Comparison of ENCODE assay signal across 15 cellular contexts in genomic region chr11:44311339-44312261, GRCh38. TPM values are rescaled to one million over a fixed set of nuclear protein-coding genes. Genes with fewer than 3 reads are reported as not detected.
DNase-seq lines count a peak whose midpoint lies in the region; ATAC-seq and TF ChIP-seq lines count a peak whose summit lies in the region.
"Had no signal": no experiment of that assay in that cellular context is flagged by ENCODE, and none has a peak within 500 bp of the region (broad histone marks: within the 10 kb centered on the region; RNA-seq: fewer than 3 reads in every experiment).

No MANE protein-coding gene starts in this region.

- peak overlapping the region; percentile 65; the same call in 2 of the 3 replicates for H3K4me3 Mint-ChIP-seq in GM23338
- peak overlapping the region; percentile 60 for H3K4me3 Mint-ChIP-seq in WTC11

- H3K4me1 Mint-ChIP-seq in GM23338 = peaks cover 39% of the 10 kb centered on the region
- peaks cover 52% of the 10 kb centered on the region for H3K4me1 Mint-ChIP-seq in WTC11

- H3K27ac Mint-ChIP-seq in GM23338 (no peak overlapping the region), WTC11 (no peak overlapping the region)
- H3K27ac Mint-ChIP-seq: CD8-positive, alpha-beta memory T cell had no signal

- DNase-seq in GM23338 (ENCODE audit: low spot score) (no peak), WTC11 (ENCODE audit: low spot score) (no peak), osteoblast (ENCODE audit: insufficient read length, low spot score, missing footprints) (peak; percentile 74), A673 (ENCODE audit: low spot score) (no peak), T-helper 2 cell (no peak)
- DNase-seq: CD8-positive, alpha-beta memory T cell; HCEC 1CT; NCI-H1436; NCI-H2029 treated with DMSO at 0.1 percent for 48 hours; NCI-H510A treated with DMSO at 0.1 percent for 48 hours; Right ventricle myocardium superior had no signal

- H3K9me3 ChIP-seq in iPS-15b (ENCODE audit: control insufficient read depth, insufficient read depth, low read length) (no peaks in the 10 kb centered on the region), osteoblast (ENCODE audit: low read depth, low read length) (no peaks in the 10 kb centered on the region), A673 (ENCODE audit: low read depth, low read length, poor library complexity, severe bottlenecking) (no peaks in the 10 kb centered on the region)
- H3K9me3 ChIP-seq: Peyer's patch had no signal

- no peaks in the 10 kb centered on the region for H3K79me2 ChIP-seq in GM23338 (replicated peaks; ENCODE audit: insufficient read depth)
- H3K79me2 ChIP-seq in osteoblast (ENCODE audit: insufficient read depth, low read length) = no peaks in the 10 kb centered on the region

- H3K27me3 Mint-ChIP-seq in GM23338 (ENCODE audit: insufficient read depth, low read depth, poor library complexity) = peaks cover 100% of the 10 kb centered on the region
- peaks cover 100% of the 10 kb centered on the region for H3K27me3 Mint-ChIP-seq in WTC11 (ENCODE audit: low read depth)

- H3K9ac ChIP-seq in iPS-15b (ENCODE audit: low read depth, low read length) = no peak overlapping the region
- H3K9ac ChIP-seq: BLaER1 had no signal

- no peaks in the 10 kb centered on the region for H3K36me3 ChIP-seq in GM23338 (ENCODE audit: insufficient read depth)
- H3K36me3 ChIP-seq in iPS-15b (ENCODE audit: control insufficient read depth, insufficient read depth, low read length) = no peaks in the 10 kb centered on the region
- no peaks in the 10 kb centered on the region for H3K36me3 ChIP-seq in osteoblast (ENCODE audit: insufficient read depth, low read length)
- peaks cover 12% of the 10 kb centered on the region for H3K36me3 ChIP-seq in A673 (ENCODE audit: insufficient read depth, low read length, poor library complexity, severe bottlenecking)
- H3K36me3 ChIP-seq: BLaER1, Peyer's patch had no signal

- CTCF ChIA-PET in WTC11 (lab: Charles Lee) = interaction anchor here (1.0 kb wide), 2 partner anchors 25 kb away, joined by 3 read pairs; no protein-coding TSS in a partner anchor
- CTCF ChIA-PET in A673 (lab: Charles Lee) = no interaction called here

- peaks cover 3% of the 10 kb centered on the region; the same call in 2 of the 3 replicates for H3K9me3 Mint-ChIP-seq in GM23338
- H3K9me3 Mint-ChIP-seq in WTC11 = no peaks in the 10 kb centered on the region

- peaks cover 13% of the 10 kb centered on the region for H3F3A ChIP-seq in GM23338 (replicated peaks; ENCODE audit: low read depth)

- intact Hi-C loops in A673 (cut with micrococcal nuclease; ENCODE audit: unreplicated experiment) = no loop called here

- peak overlapping the region; percentile 55; the same call in 1 of the 2 replicates for H3K4me3 ChIP-seq in GM23338
- H3K4me3 ChIP-seq in iPS-15b (ENCODE audit: low read depth, low read length) = peak overlapping the region; percentile 22
- H3K4me3 ChIP-seq in osteoblast (ENCODE audit: insufficient read depth, low read length) = no peak overlapping the region
- H3K4me3 ChIP-seq in A673 (ENCODE audit: low read depth, low read length, poor library complexity, severe bottlenecking) = no peak overlapping the region
- H3K4me3 ChIP-seq: BLaER1, Peyer's patch had no signal

- peaks cover 31% of the 10 kb centered on the region for H4K20me1 ChIP-seq in GM23338 (replicated peaks; ENCODE audit: insufficient read depth)
- no peaks in the 10 kb centered on the region for H4K20me1 ChIP-seq in osteoblast (ENCODE audit: insufficient read depth, low read length)

- TF ChIP-seq CTCF in GM23338 (conservative IDR thresholded peaks at IDR 0.05; ENCODE audit: low read depth in 2 of 2) (no peak), WTC11 (IDR thresholded peaks at IDR 0.05) (no peak), osteoblast (IDR thresholded peaks at IDR 0.05; ENCODE audit: extremely low read depth, low read depth, low read length) (no peak), A673 (conservative IDR thresholded peaks at IDR 0.05; ENCODE audit: low read depth, low read length) (no peak)

- H3K27me3 ChIP-seq in GM23338 (ENCODE audit: insufficient read depth) (peaks cover 100% of the 10 kb centered on the region), iPS-15b (ENCODE audit: control insufficient read depth, insufficient read depth, low read length) (peaks cover 98% of the 10 kb centered on the region), osteoblast (ENCODE audit: insufficient read depth, low read length) (peaks cover 91% of the 10 kb centered on the region), A673 (replicated peaks; ENCODE audit: insufficient read depth, low read depth, low read length, poor library complexity) (no peaks in the 10 kb centered on the region)

- POLR2A ChIA-PET in WTC11 (lab: Charles Lee) (interaction anchor here (0.9 kb wide), 1 partner anchor 207 kb away, joined by 3 read pairs; no protein-coding TSS in a partner anchor), A673 (lab: Charles Lee; ENCODE audit: low non-redundant PET) (no interaction called here)

- no peaks in the 10 kb centered on the region for H3K9me2 ChIP-seq in GM23338 (ENCODE audit: insufficient read depth)

- H3K4me1 ChIP-seq in GM23338 (ENCODE audit: insufficient read depth) (peaks cover 41% of the 10 kb centered on the region), iPS-15b (ENCODE audit: control insufficient read depth, insufficient read depth, low read length) (no peaks in the 10 kb centered on the region), osteoblast (ENCODE audit: insufficient read depth, low read length) (peaks cover 9% of the 10 kb centered on the region), A673 (ENCODE audit: insufficient read depth, low read length, poor library complexity, severe bottlenecking) (peaks cover 42% of the 10 kb centered on the region)

- H3K27ac ChIP-seq in GM23338 (ENCODE audit: low read depth) (no peak overlapping the region), osteoblast (ENCODE audit: low read depth, low read length) (no peak overlapping the region), A673 (ENCODE audit: low read depth, low read length, poor library complexity, severe bottlenecking) (no peak overlapping the region)
- H3K27ac ChIP-seq: BLaER1, Peyer's patch had no signal

- ATAC-seq in GM23338 (no peak), WTC11 (no peak), GM18907 (IDR thresholded peaks at IDR 0.05; ENCODE audit: unreplicated experiment) (no peak)

- H3K36me3 Mint-ChIP-seq in GM23338 (ENCODE audit: low read depth) (no peaks in the 10 kb centered on the region; the same call in 2 of the 3 replicates), WTC11 (peaks cover 4% of the 10 kb centered on the region)
- H3K36me3 Mint-ChIP-seq: CD8-positive, alpha-beta memory T cell had no signal

- H2AFZ ChIP-seq in GM23338 (no peak overlapping the region), osteoblast (ENCODE audit: low read length) (no peak overlapping the region)

- BruUV-seq in A673 (replicated peaks; lab: Mats Ljungman, UMichigan) = no TSS peak

- H3K4me2 ChIP-seq in GM23338 = peak overlapping the region; percentile 79; the same call in 1 of the 2 replicates
- no peak overlapping the region for H3K4me2 ChIP-seq in osteoblast (ENCODE audit: insufficient read depth, low read length)
- H3K4me2 ChIP-seq: BLaER1 had no signal

TF ChIP-seq in GM23338, 12 proteins besides CTCF, POLR2A, EP300 and RAD21 (continues in another document):
- no peak for TF ChIP-seq ZNF331 (CRISPR knock-in tag; IDR thresholded peaks at IDR 0.05; ENCODE audit: low read depth)
- TF ChIP-seq ZNF114 (CRISPR knock-in tag; IDR thresholded peaks at IDR 0.05) = no peak
- no peak for TF ChIP-seq STAT1 (IDR thresholded peaks at IDR 0.05; ENCODE audit: unreplicated experiment)
- TF ChIP-seq EZH2phosphoT487 (IDR thresholded peaks at IDR 0.05; ENCODE audit: unreplicated experiment) = peak; percentile 62
- TF ChIP-seq EZH2 (IDR thresholded peaks at IDR 0.05; ENCODE audit: low read depth, unreplicated experiment) = peak; percentile 88

TF ChIP-seq in WTC11, 78 proteins besides CTCF, POLR2A, EP300 and RAD21:
- peak; percentile 71; the same call in 1 of the 2 replicates for TF ChIP-seq GTF2I (CRISPR knock-in tag; conservative IDR thresholded peaks at IDR 0.05)
- TF ChIP-seq, protein P1, sequence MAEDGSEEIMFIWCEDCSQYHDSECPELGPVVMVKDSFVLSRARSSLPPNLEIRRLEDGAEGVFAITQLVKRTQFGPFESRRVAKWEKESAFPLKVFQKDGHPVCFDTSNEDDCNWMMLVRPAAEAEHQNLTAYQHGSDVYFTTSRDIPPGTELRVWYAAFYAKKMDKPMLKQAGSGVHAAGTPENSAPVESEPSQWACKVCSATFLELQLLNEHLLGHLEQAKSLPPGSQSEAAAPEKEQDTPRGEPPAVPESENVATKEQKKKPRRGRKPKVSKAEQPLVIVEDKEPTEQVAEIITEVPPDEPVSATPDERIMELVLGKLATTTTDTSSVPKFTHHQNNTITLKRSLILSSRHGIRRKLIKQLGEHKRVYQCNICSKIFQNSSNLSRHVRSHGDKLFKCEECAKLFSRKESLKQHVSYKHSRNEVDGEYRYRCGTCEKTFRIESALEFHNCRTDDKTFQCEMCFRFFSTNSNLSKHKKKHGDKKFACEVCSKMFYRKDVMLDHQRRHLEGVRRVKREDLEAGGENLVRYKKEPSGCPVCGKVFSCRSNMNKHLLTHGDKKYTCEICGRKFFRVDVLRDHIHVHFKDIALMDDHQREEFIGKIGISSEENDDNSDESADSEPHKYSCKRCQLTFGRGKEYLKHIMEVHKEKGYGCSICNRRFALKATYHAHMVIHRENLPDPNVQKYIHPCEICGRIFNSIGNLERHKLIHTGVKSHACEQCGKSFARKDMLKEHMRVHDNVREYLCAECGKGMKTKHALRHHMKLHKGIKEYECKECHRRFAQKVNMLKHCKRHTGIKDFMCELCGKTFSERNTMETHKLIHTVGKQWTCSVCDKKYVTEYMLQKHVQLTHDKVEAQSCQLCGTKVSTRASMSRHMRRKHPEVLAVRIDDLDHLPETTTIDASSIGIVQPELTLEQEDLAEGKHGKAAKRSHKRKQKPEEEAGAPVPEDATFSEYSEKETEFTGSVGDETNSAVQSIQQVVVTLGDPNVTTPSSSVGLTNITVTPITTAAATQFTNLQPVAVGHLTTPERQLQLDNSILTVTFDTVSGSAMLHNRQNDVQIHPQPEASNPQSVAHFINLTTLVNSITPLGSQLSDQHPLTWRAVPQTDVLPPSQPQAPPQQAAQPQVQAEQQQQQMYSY (CRISPR knock-in tag; IDR thresholded peaks at IDR 0.05) = no peak

RNA-seq across cellular contexts. Expression of gene ALX4, which starts 1.7 kb away (rescaled TPM):
- total RNA-seq in GM23338 (2014; rRNA removed; shearing (Covaris generic)) = not detected in 2 replicates
- polyA plus RNA-seq in GM23338 (2016; fragmentation: Nextera tagmentation; extraction: Ambion mirVana) = not detected in 2 replicates
- total RNA-seq in WTC11 (2021) (not detected in 3 replicates), osteoblast (under 0.01 and 0.29 TPM in 2 replicates), A673 (2021) (135 TPM in 2 replicates)
- total RNA-seq: CD8-positive, alpha-beta memory T cell; Peyer's patch had no signal
- polyA plus RNA-seq: CD8-positive, alpha-beta memory T cell had no signal

Comparison
In these comparisons a context has a peak if more than half of its experiments do, and no peak if none do; other contexts are left out.
1. H3K4me3 ChIP-seq: peak in GM23338 (single experiment) and iPS-15b (single experiment); none in osteoblast (single experiment) and A673 (single experiment).
2. RNA of gene ALX4, which starts 1.7 kb away (total RNA-seq): 135 TPM in A673; not detected in GM23338, not detected in WTC11 and under 0.01 to 0.29 TPM in osteoblast; every median in the first group is over 100 times any median in the second.